26 cellular contexts compared by ENCODE assay signal in the genomic region with DNA sequence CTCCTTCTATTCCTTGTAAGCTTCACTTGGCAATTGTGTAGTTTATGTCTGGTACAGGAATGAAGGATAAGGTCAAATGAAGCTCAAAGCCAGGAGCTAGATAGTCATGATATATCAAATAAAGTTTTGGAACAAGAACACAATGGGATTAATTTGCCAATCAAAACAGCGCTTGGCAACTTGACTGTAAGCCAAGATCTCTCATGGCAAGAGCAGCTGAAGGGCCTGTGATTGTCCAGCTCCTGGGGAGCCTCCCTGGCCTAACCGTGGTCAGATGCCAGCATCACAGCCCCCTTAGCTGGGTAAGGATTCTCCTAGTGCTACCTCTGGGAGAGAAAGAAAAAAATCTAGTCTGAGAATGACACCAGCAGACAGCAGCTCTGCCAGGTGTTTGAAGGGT.
DNase-seq lines count a peak whose midpoint lies in the region; ATAC-seq and TF ChIP-seq lines count a peak whose summit lies in the region.
"Had no signal": no experiment of that assay in that cellular context is flagged by ENCODE, and none has a peak within 500 bp of the region (broad histone marks: within the 10 kb centered on the region; RNA-seq: fewer than 3 reads in every experiment).

No MANE protein-coding gene starts in this region.

- H3K27ac ChIP-seq in IMR-90 (ENCODE audit: insufficient read depth, low read length) (no peak overlapping the region), VCaP (peak overlapping the region; percentile 25; the same call in 1 of the 2 replicates), trophoblast cell (ENCODE audit: low read depth, low read length) (no peak overlapping the region), RWPE1 (no peak overlapping the region)
- H3K27ac ChIP-seq: SK-N-MC, tibial artery had no signal

- dilution Hi-C loops in IMR-90 (cut with HindIII; ENCODE audit: low sequenced_read_pairs, unreplicated experiment), result no loop called here

- H3K9me3 ChIP-seq in IMR-90 (ENCODE audit: control insufficient read depth, insufficient read depth, low read length) (no peaks in the 10 kb centered on the region), trophoblast cell (ENCODE audit: insufficient read depth, low read depth, low read length) (no peaks in the 10 kb centered on the region)
- H3K9me3 ChIP-seq: tibial artery had no signal

- TF ChIP-seq RAD21 in IMR-90 (IDR thresholded peaks at IDR 0.05; ENCODE audit: low read length), result no peak

- H3K18ac ChIP-seq in IMR-90 (ENCODE audit: low read depth, low read length) (no peak overlapping the region), trophoblast cell (ENCODE audit: low read length) (no peak overlapping the region)

- in situ Hi-C loops in IMR-90 (cut with MboI; ENCODE audit: low sequenced_read_pairs), result no loop called here

- H4K8ac ChIP-seq in IMR-90 (ENCODE audit: low read depth in 2 of 2, low read length in 2 of 2), result no peak overlapping the region
- H4K8ac ChIP-seq in trophoblast cell (ENCODE audit: low read depth, low read length), result no peak overlapping the region

- no peaks in the 10 kb centered on the region for H3K9me1 ChIP-seq in IMR-90 (ENCODE audit: insufficient read depth, low read length)

- H3K9ac ChIP-seq in IMR-90 (ENCODE audit: low read depth, low read length), result no peak overlapping the region
- no peak overlapping the region for H3K9ac ChIP-seq in trophoblast cell (ENCODE audit: low read length)
- H3K9ac ChIP-seq: BLaER1 treated with 17β-estradiol and CSF1 and Interleukin-3, amounts not matched to agents 10 nM and 100 nM had no signal

- TF ChIP-seq CTCF in IMR-90 (conservative IDR thresholded peaks at IDR 0.05; ENCODE audit: low read depth, low read length), result no peak
- TF ChIP-seq CTCF in VCaP (conservative IDR thresholded peaks at IDR 0.05), result no peak
- no peak for TF ChIP-seq CTCF in RWPE1 (conservative IDR thresholded peaks at IDR 0.05; ENCODE audit: low read depth)

- WGBS in IMR-90 (ENCODE audit: extremely low coverage in 2 of 2, insufficient read length in 1 of 2), 2 experiments, result 100% methylated on average over 1 of the region's 2 CpGs; no CpG with 5 or more reads in 1 of the 2 experiments
- WGBS in trophoblast cell (ENCODE audit: extremely low coverage, insufficient coverage, insufficient read length), result no CpG with 5 or more reads among the region's 2 CpGs

- no peak overlapping the region for H4K12ac ChIP-seq in trophoblast cell (ENCODE audit: low read depth, low read length)

- CTCF ChIA-PET in IMR-90 (lab: Yijun Ruan, JAX) (no interaction called here), RWPE1 (lab: Yijun Ruan, JAX) (no interaction called here)

- H2AK5ac ChIP-seq in IMR-90 (ENCODE audit: low read depth, low read length) (peak overlapping the region; percentile 27; the same call in 1 of the 2 replicates), trophoblast cell (ENCODE audit: low read length) (no peak overlapping the region)

- H4K20me1 ChIP-seq in IMR-90 (ENCODE audit: insufficient read depth, low read length), result no peaks in the 10 kb centered on the region
- H4K20me1 ChIP-seq: BLaER1 treated with 17β-estradiol and CSF1 and Interleukin-3, amounts not matched to agents 10 nM and 100 nM had no signal

- no peaks in the 10 kb centered on the region for H3K79me2 ChIP-seq in trophoblast cell (ENCODE audit: control insufficient read depth, insufficient read depth, low read length, poor library complexity)

- H3K4me3 ChIP-seq in IMR-90 (ENCODE audit: insufficient read depth, low read depth, low read length) (no peak overlapping the region), trophoblast cell (ENCODE audit: low read depth, low read length) (no peak overlapping the region)
- H3K4me3 ChIP-seq: BLaER1 treated with 17β-estradiol and CSF1 and Interleukin-3, amounts not matched to agents 10 nM and 100 nM; K562; SK-N-MC; smooth muscle cell; tibial artery had no signal

- H3K4me1 ChIP-seq in IMR-90 (ENCODE audit: control insufficient read depth, insufficient read depth, low read length) (peaks cover 3% of the 10 kb centered on the region), trophoblast cell (ENCODE audit: control insufficient read depth in 1 of 2, insufficient read depth in 2 of 2, low read length in 2 of 2) (peaks cover 8 to 9% of the 10 kb centered on the region in 2 experiments)

- H3K4me2 ChIP-seq in IMR-90 (ENCODE audit: low read depth, low read length) (no peak overlapping the region), trophoblast cell (ENCODE audit: low read length) (no peak overlapping the region)
- H3K4me2 ChIP-seq: smooth muscle cell had no signal

- no peak overlapping the region for H3K56ac ChIP-seq in IMR-90 (ENCODE audit: extremely low read depth, insufficient read depth, low read length)

- no peak overlapping the region for H2BK12ac ChIP-seq in trophoblast cell (ENCODE audit: low read length)

- POLR2A ChIA-PET in IMR-90 (lab: Charles Lee; ENCODE audit: unreplicated experiment), result interaction anchor here (0.6 kb wide), 1 partner anchor 231 kb away, joined by 4 read pairs; no protein-coding TSS in a partner anchor
- POLR2A ChIA-PET in RWPE1 (lab: Yijun Ruan, JAX; ENCODE audit: low non-redundant PET), result no interaction called here

- H3K23ac ChIP-seq in IMR-90 (ENCODE audit: low read depth, low read length) (no peak overlapping the region), trophoblast cell (ENCODE audit: low read length) (no peak overlapping the region)

- H4K5ac ChIP-seq in IMR-90 (ENCODE audit: low read depth, low read length), result no peak overlapping the region

- no peaks in the 10 kb centered on the region for H3K79me1 ChIP-seq in IMR-90 (ENCODE audit: low read depth in 1 of 2, low read length in 2 of 2)
- H3K79me1 ChIP-seq in trophoblast cell (ENCODE audit: low read length), result peaks cover 9% of the 10 kb centered on the region

- DNase-seq in IMR-90 (no peak), left lobe of liver (ENCODE audit: low spot score) (peak; percentile 55), trophoblast cell (no peak), RWPE1 (ENCODE audit: low spot score) (no peak), midbrain (lab: John Stamatoyannopoulos, UW) (no peak)
- DNase-seq: activated CD4-positive, alpha-beta T cell treated with anti-CD3 and anti-CD28 coated beads for 36 hours; activated gamma-delta T cell treated with Interleukin-2 at 50 U/mL for 16 hours; activated naive CD8-positive, alpha-beta T cell treated with anti-CD3 and anti-CD28 coated beads, Interleukin-2, amount 50 U/mL, for 24 hours; activated T-cell treated with anti-CD3 and anti-CD28 coated beads, Interleukin-2, amount 50 U/mL, for 1 hour; DMS79; GF-D8; H7; natural killer cell; NCI-H2081; NCI-H2227 treated with DMSO at 0.1 percent for 48 hours; NCI-H526 treated with DMSO at 0.1 percent for 48 hours; stimulated activated CD4-positive, alpha-beta T cell treated with anti-CD3 and anti-CD28 coated beads, Interleukin-1b, Interleukin-23, amount 100 ng/mL, for 48 hours; stimulated activated CD8-positive, alpha-beta memory T cell treated with anti-CD3 and anti-CD28 coated beads, Interleukin-4, amount 100 ng/mL, for 48 hours; stimulated activated naive CD8-positive, alpha-beta T cell treated with anti-CD3 and anti-CD28 coated beads, Interleukin-15, amount 100 ng/mL, for 72 hours had no signal

- H2BK5ac ChIP-seq in IMR-90 (ENCODE audit: low read depth, low read length, poor library complexity, severe bottlenecking) (no peak overlapping the region), trophoblast cell (ENCODE audit: low read depth, low read length, poor library complexity) (no peak overlapping the region)

- H3K14ac ChIP-seq in IMR-90 (replicated peaks; ENCODE audit: low read depth, low read length), result no peak overlapping the region
- peak overlapping the region; percentile 9 for H3K14ac ChIP-seq in trophoblast cell (ENCODE audit: low read length)

- H4K91ac ChIP-seq in IMR-90 (ENCODE audit: insufficient read depth, low read depth, low read length) (peak overlapping the region; percentile 13; the same call in 1 of the 2 replicates), trophoblast cell (ENCODE audit: low read depth, low read length) (peak overlapping the region; percentile 37)

- H2AFZ ChIP-seq in IMR-90 (replicated peaks; ENCODE audit: low read length, poor library complexity), result no peak overlapping the region
- no peak overlapping the region for H2AFZ ChIP-seq in trophoblast cell (ENCODE audit: insufficient read depth, low read length, poor library complexity)

- H3K36me3 ChIP-seq in IMR-90 (ENCODE audit: control insufficient read depth, insufficient read depth, low read length) (no peaks in the 10 kb centered on the region), trophoblast cell (ENCODE audit: control insufficient read depth in 1 of 2, insufficient read depth in 2 of 2, low read length in 2 of 2) (no peaks in the 10 kb centered on the region)
- H3K36me3 ChIP-seq: BLaER1 treated with 17β-estradiol and CSF1 and Interleukin-3, amounts not matched to agents 10 nM and 100 nM; tibial artery had no signal

- H2BK120ac ChIP-seq in IMR-90 (ENCODE audit: low read depth, low read length) (peak overlapping the region; percentile 23; the same call in 1 of the 2 replicates), trophoblast cell (ENCODE audit: insufficient read depth, low read length, poor library complexity) (peak overlapping the region; percentile 14)

- H3K4ac ChIP-seq in IMR-90 (ENCODE audit: low read depth, low read length), result peak overlapping the region; percentile 43; the same call in 1 of the 2 replicates
- no peak overlapping the region for H3K4ac ChIP-seq in trophoblast cell (ENCODE audit: low read depth, low read length)

- peak overlapping the region; percentile 42; the same call in 1 of the 3 replicates for H2BK15ac ChIP-seq in IMR-90 (ENCODE audit: low read depth, low read length)

- intact Hi-C loops in IMR-90 (cut with micrococcal nuclease), result no loop called here

- ATAC-seq in IMR-90 (ENCODE audit: low read depth) (no peak), left lobe of liver (peak; percentile 19), GM21576 (IDR thresholded peaks at IDR 0.05; ENCODE audit: unreplicated experiment) (no peak)
- ATAC-seq: activated CD4-positive, alpha-beta T cell treated with anti-CD3 and anti-CD28 coated beads for 36 hours; activated naive CD8-positive, alpha-beta T cell treated with anti-CD3 and anti-CD28 coated beads, Interleukin-2, amount 50 U/mL, for 24 hours; K562; natural killer cell; stimulated activated naive CD8-positive, alpha-beta T cell treated with anti-CD3 and anti-CD28 coated beads, Interleukin-15, amount 100 ng/mL, for 72 hours had no signal

- peak overlapping the region; percentile 44 for H2BK20ac ChIP-seq in IMR-90 (ENCODE audit: low read depth, low read length)

- no TSS peak for BruUV-seq in IMR-90 (replicated peaks; lab: Mats Ljungman, UMichigan)

- no peaks in the 10 kb centered on the region; the same call in 1 of the 2 replicates for H3K27me3 ChIP-seq in IMR-90 (ENCODE audit: control insufficient read depth, insufficient read depth, low read length)
- H3K27me3 ChIP-seq in trophoblast cell (ENCODE audit: insufficient read depth, low read length), result no peaks in the 10 kb centered on the region
- H3K27me3 ChIP-seq: BLaER1 treated with 17β-estradiol and CSF1 and Interleukin-3, amounts not matched to agents 10 nM and 100 nM; tibial artery had no signal

- no peak overlapping the region for H2AK9ac ChIP-seq in IMR-90 (replicated peaks; ENCODE audit: low read depth, low read length, poor library complexity)

- TF ChIP-seq POLR2A in IMR-90 (IDR thresholded peaks at IDR 0.05; ENCODE audit: low read depth, low read length), result no peak

TF ChIP-seq in IMR-90, 13 proteins besides CTCF, POLR2A, EP300 and RAD21 (continues in another document):
- no peak for TF ChIP-seq FOS (IDR thresholded peaks at IDR 0.05; ENCODE audit: low read depth, low read length)
